Comparison of ENCODE assay signal across 25 cellular contexts in genomic region chr1:84705503-84705902, GRCh38. TPM values are rescaled to one million over a fixed set of nuclear protein-coding genes. Genes with fewer than 3 reads are reported as not detected.
DNase-seq lines count a peak whose midpoint lies in the region; ATAC-seq, FAIRE-seq and TF ChIP-seq lines count a peak whose summit lies in the region.
"Had no signal": no experiment of that assay in that cellular context is flagged by ENCODE, and none has a peak within 500 bp of the region (broad histone marks: within the 10 kb centered on the region; RNA-seq: fewer than 3 reads in every experiment).

No MANE protein-coding gene starts in this region.

- no peak for TF ChIP-seq POLR2A in GM12878 (IDR thresholded peaks at IDR 0.05; ENCODE audit: low read depth, low read length)

- no peak for FAIRE-seq in GM12878 (lab: Jason Lieb, UNC)
- FAIRE-seq: HepG2 had no signal

- no peak overlapping the region for H3K9ac ChIP-seq in GM12878 (ENCODE audit: control insufficient read depth, insufficient read depth, low read length)
- H3K9ac ChIP-seq: BLaER1 treated with 17β-estradiol and CSF1 and Interleukin-3, amounts not matched to agents 10 nM and 100 nM; GM23248 had no signal

- H3K9me3 ChIP-seq in GM12878 (replicated peaks; ENCODE audit: control insufficient read depth, insufficient read depth, low read length) (no peaks in the 10 kb centered on the region), A673 (ENCODE audit: low read depth, low read length, poor library complexity, severe bottlenecking) (no peaks in the 10 kb centered on the region)
- H3K9me3 ChIP-seq: BLaER1 treated with 17β-estradiol and CSF1 and Interleukin-3, amounts not matched to agents 10 nM and 100 nM; Caco-2 had no signal

- H3K4me1 ChIP-seq in GM12878 (ENCODE audit: control insufficient read depth, insufficient read depth, low read length) (no peaks in the 10 kb centered on the region), A673 (ENCODE audit: insufficient read depth, low read length, poor library complexity, severe bottlenecking) (peaks cover 31% of the 10 kb centered on the region)
- H3K4me1 ChIP-seq: Caco-2 had no signal

- SMC1A ChIA-PET in GM12878 (lab: Charles Lee; ENCODE audit: uncharacterized antibody, unreplicated experiment), result interaction anchor here (0.6 to 12.6 kb wide), 6 partner anchors 10 to 373 kb away, joined by 3 to 113 read pairs (median 6); no protein-coding TSS in a partner anchor

- RAD21 ChIA-PET in GM12878 (lab: Charles Lee; ENCODE audit: unreplicated experiment), result interaction anchor here (1.1 to 2.4 kb wide), 5 partner anchors 10 to 45 kb away, joined by 3 to 12 read pairs (median 7); no protein-coding TSS in a partner anchor

- no peak for TF ChIP-seq EP300 in GM12878 (IDR thresholded peaks at IDR 0.05; ENCODE audit: borderline replicate concordance in 1 of 2, control insufficient read depth in 1 of 2, low read depth in 2 of 2, low read length in 2 of 2)

- in situ Hi-C loops in GM12878 (cut with MboI), result no loop called here

- H3K27me3 ChIP-seq in GM12878 (replicated peaks in 1 of 2; ENCODE audit: control insufficient read depth in 2 of 2, insufficient read depth in 2 of 2, low read length in 1 of 2) (no peaks in the 10 kb centered on the region; a peak in 1 of 4 replicates), A673 (replicated peaks; ENCODE audit: insufficient read depth, low read depth, low read length, poor library complexity) (no peaks in the 10 kb centered on the region)
- H3K27me3 ChIP-seq: BLaER1 treated with 17β-estradiol and CSF1 and Interleukin-3, amounts not matched to agents 10 nM and 100 nM had no signal

- DNase-seq in GM12878 (ENCODE audit: low read depth, low spot score) (no peak), A673 (ENCODE audit: low spot score) (no peak), NCI-H146 treated with DMSO at 0.1 percent for 48 hours (lab: John Stamatoyannopoulos, UW; ENCODE audit: unreplicated experiment) (no peak), mesothelial cell of epicardium (ENCODE audit: low spot score in 2 of 2, unreplicated experiment in 2 of 2) (no peak)
- DNase-seq: ACHN; Caco-2; CD4-positive, alpha-beta memory T cell; DMS 273 treated with DMSO at 0.1 percent for 48 hours; DMS79 treated with DMSO at 0.1 percent for 48 hours; GM23248; KG1; NCI-H1105; NCI-H1694; NCI-H2081; NCI-H2171; NCI-H446 treated with DMSO at 0.1 percent for 48 hours; NCI-H69 had no signal

- H3K27ac Mint-ChIP-seq in mesothelial cell of epicardium, result no peak overlapping the region
- H3K27ac Mint-ChIP-seq: CD4-positive, alpha-beta memory T cell had no signal

- CTCF ChIA-PET in GM12878 (lab: Yijun Ruan, JAX), result interaction anchor here (0.9 to 2.1 kb wide), 8 partner anchors 10 to 48 kb away, joined by 3 to 10 read pairs (median 4); no protein-coding TSS in a partner anchor
- CTCF ChIA-PET in A673 (lab: Charles Lee), result no interaction called here

- BruUV-seq in GM12878 (replicated peaks; lab: Mats Ljungman, UMichigan) (no TSS peak), A673 (replicated peaks; lab: Mats Ljungman, UMichigan) (no TSS peak)

- H4K20me1 ChIP-seq in GM12878 (ENCODE audit: control insufficient read depth, insufficient read depth), result no peaks in the 10 kb centered on the region
- H4K20me1 ChIP-seq: BLaER1 treated with 17β-estradiol and CSF1 and Interleukin-3, amounts not matched to agents 10 nM and 100 nM had no signal

- no peaks in the 10 kb centered on the region for H3K79me2 ChIP-seq in GM12878 (ENCODE audit: control insufficient read depth, insufficient read depth, low read length)

- POLR2A ChIA-PET in GM12878 (lab: Charles Lee) (interaction anchor here (0.7 to 5.2 kb wide), 7 partner anchors 9 to 50 kb away, joined by 3 to 32 read pairs (median 3); no protein-coding TSS in a partner anchor), A673 (lab: Charles Lee; ENCODE audit: low non-redundant PET) (no interaction called here)

- H3K27ac ChIP-seq in GM12878 (ENCODE audit: control insufficient read depth, insufficient read depth) (no peak overlapping the region), A673 (ENCODE audit: low read depth, low read length, poor library complexity, severe bottlenecking) (no peak overlapping the region)
- H3K27ac ChIP-seq: BLaER1 treated with 17β-estradiol and CSF1 and Interleukin-3, amounts not matched to agents 10 nM and 100 nM; GM23248; HL-60 had no signal

- no peak overlapping the region for H3K4me2 ChIP-seq in GM12878 (ENCODE audit: control insufficient read depth, insufficient read depth)
- H3K4me2 ChIP-seq: BLaER1 treated with 17β-estradiol and CSF1 and Interleukin-3, amounts not matched to agents 10 nM and 100 nM had no signal

- no peaks in the 10 kb centered on the region for H3K9me3 Mint-ChIP-seq in mesothelial cell of epicardium
- H3K9me3 Mint-ChIP-seq: CD4-positive, alpha-beta memory T cell had no signal

- H3K4me3 ChIP-seq in GM12878 (no peak overlapping the region), A673 (ENCODE audit: low read depth, low read length, poor library complexity, severe bottlenecking) (no peak overlapping the region)
- H3K4me3 ChIP-seq: BLaER1 treated with 17β-estradiol and CSF1 and Interleukin-3, amounts not matched to agents 10 nM and 100 nM; GM23248 had no signal

- TF ChIP-seq RAD21 in GM12878 (IDR thresholded peaks at IDR 0.05; ENCODE audit: insufficient read depth, low read depth, low read length), result no peak

- intact Hi-C loops in GM12878 (cut with micrococcal nuclease; ENCODE audit: unreplicated experiment) (no loop called here), A673 (cut with micrococcal nuclease; ENCODE audit: unreplicated experiment) (no loop called here)

- H3K27me3 Mint-ChIP-seq in mesothelial cell of epicardium (ENCODE audit: low read depth), result no peaks in the 10 kb centered on the region

- ATAC-seq in GM19463 (IDR thresholded peaks at IDR 0.05; ENCODE audit: unreplicated experiment), result peak; percentile 72
- peak; percentile 45 for ATAC-seq in HG02798 (IDR thresholded peaks at IDR 0.05; ENCODE audit: poor library complexity, unreplicated experiment)
- peak; percentile 80 for ATAC-seq in GM12878
- no peak for ATAC-seq in HG02763 (IDR thresholded peaks at IDR 0.05; ENCODE audit: unreplicated experiment)
- ATAC-seq: HCT116, HepG2, Panc1 had no signal

- no peak overlapping the region; the same call in 1 of the 2 replicates for H2AFZ ChIP-seq in GM12878 (ENCODE audit: control insufficient read depth, low read depth, low read length)
- H2AFZ ChIP-seq: GM23248 had no signal

- peaks cover 12% of the 10 kb centered on the region for H3K4me1 Mint-ChIP-seq in mesothelial cell of epicardium
- H3K4me1 Mint-ChIP-seq: CD4-positive, alpha-beta memory T cell had no signal

- WGBS in GM12878 (ENCODE audit: insufficient coverage, insufficient replicate concordance, low lambda C conversion rate, missing lambda C conversion rate), result 2% methylated on average over 4 of the region's 4 CpGs

- H3K36me3 ChIP-seq in GM12878 (ENCODE audit: control insufficient read depth in 2 of 2, insufficient read depth in 2 of 2, low read length in 1 of 2) (no peaks in the 10 kb centered on the region), A673 (ENCODE audit: insufficient read depth, low read length, poor library complexity, severe bottlenecking) (no peaks in the 10 kb centered on the region)
- H3K36me3 ChIP-seq: BLaER1 treated with 17β-estradiol and CSF1 and Interleukin-3, amounts not matched to agents 10 nM and 100 nM had no signal

- no peak overlapping the region for H3K4me3 Mint-ChIP-seq in mesothelial cell of epicardium
- H3K4me3 Mint-ChIP-seq: CD4-positive, alpha-beta memory T cell had no signal

- H3K36me3 Mint-ChIP-seq in mesothelial cell of epicardium, result no peaks in the 10 kb centered on the region
- H3K36me3 Mint-ChIP-seq: CD4-positive, alpha-beta memory T cell had no signal

- TF ChIP-seq CTCF in GM12878 (IDR thresholded peaks at IDR 0.05 in 2 of 3, conservative IDR thresholded peaks at IDR 0.05 in 1 of 3; ENCODE audit: control insufficient read depth in 2 of 3, extremely low read depth in 1 of 3, insufficient read depth in 1 of 3, low read depth in 3 of 3, low read length in 3 of 3) (no peak), A673 (conservative IDR thresholded peaks at IDR 0.05; ENCODE audit: low read depth, low read length) (no peak), mesothelial cell of epicardium (IDR thresholded peaks at IDR 0.05; ENCODE audit: unreplicated experiment) (no peak)

TF ChIP-seq in GM12878, 131 proteins besides CTCF, POLR2A, EP300 and RAD21 (continues in another document):
- TF ChIP-seq ZNF274 (IDR thresholded peaks at IDR 0.05; ENCODE audit: insufficient read depth, insufficient read length), result no peak
- TF ChIP-seq ZBED1 (IDR thresholded peaks at IDR 0.05; ENCODE audit: borderline replicate concordance), result no peak
- TF ChIP-seq IKZF1 (conservative IDR thresholded peaks at IDR 0.05), result peak; percentile 81
- no peak for TF ChIP-seq FOXK2 (IDR thresholded peaks at IDR 0.05)
- TF ChIP-seq CHD1 (IDR thresholded peaks at IDR 0.05; ENCODE audit: low read depth, low read length), result no peak
- no peak for TF ChIP-seq TCF3 (IDR thresholded peaks at IDR 0.05; ENCODE audit: borderline replicate concordance, insufficient read depth, low read depth, low read length)
- no peak for TF ChIP-seq STAT1 (conservative IDR thresholded peaks at IDR 0.05)
- TF ChIP-seq SMARCA5 (IDR thresholded peaks at IDR 0.05), result no peak
- TF ChIP-seq POLR2AphosphoS2 (IDR thresholded peaks at IDR 0.05; ENCODE audit: low read depth, low read length), result no peak
- TF ChIP-seq FOS (IDR thresholded peaks at IDR 0.05; ENCODE audit: borderline replicate concordance, extremely low read depth, insufficient read length), result no peak
- TF ChIP-seq ASH2L (IDR thresholded peaks at IDR 0.05; ENCODE audit: borderline replicate concordance, low read depth), result no peak
- TF ChIP-seq NR2F1 (conservative IDR thresholded peaks at IDR 0.05), result peak; percentile 84

RNA-seq across cellular contexts. Expression of gene SSX2IP, which starts 15.2 kb away (rescaled TPM):
- total RNA-seq in GM12878 (2013; cell fraction: nucleolus; rRNA removed), result 13.3 and 15.2 TPM in 2 replicates
- total RNA-seq in GM12878 (2014; rRNA removed), result 7.6 and 8.5 TPM in 2 replicates
- total RNA-seq in GM12878 (2014; rRNA removed; fragmentation: Illumina TruSeq; extraction: Trizol), result 14.0 and 14.6 TPM in 2 replicates
- total RNA-seq in GM12878 (2021), result 11.8 and 13.8 TPM in 2 replicates
- 1.8 TPM for polyA plus RNA-seq in GM12878 (2011; ENCODE audit: low read depth)
- polyA plus RNA-seq in GM12878 (2011; rRNA removed), result 8.4 and 13.6 TPM in 2 replicates
- polyA plus RNA-seq in GM12878 (2011; cell fraction: cytosol; rRNA removed), result 1.7 and 2.4 TPM in 2 replicates
- polyA plus RNA-seq in GM12878 (2011; cell fraction: nucleus; rRNA removed), result 6.7 and 7.4 TPM in 2 replicates
- 3.6 and 3.7 TPM in 2 replicates for polyA plus RNA-seq in GM12878 (2012)
- 12.3 and 14.5 TPM in 2 replicates for polyA plus RNA-seq in GM12878 (2014; fragmentation: Illumina TruSeq; extraction: Trizol)
- 1 to 10 TPM; 3.3 to 3.9 TPM for polyA plus RNA-seq in GM12878 (2014; fragmentation: Nextera tagmentation; extraction: Ambion mirVana)
- polyA plus RNA-seq in GM12878 (2014; rRNA removed), result 5.9 and 7.9 TPM in 2 replicates
- polyA plus RNA-seq in GM12878 (2016; fragmentation: Nextera tagmentation; extraction: Ambion mirVana), result 10 to 100 TPM; 12.8 TPM
- polyA minus RNA-seq in GM12878 (2011; rRNA and poly(A)+ RNA removed), result 3.2 and 6.9 TPM in 2 replicates
- polyA minus RNA-seq in GM12878 (2011; cell fraction: cytosol; rRNA and poly(A)+ RNA removed), result 1.3 and 2.9 TPM in 2 replicates
- 6.2 and 10.2 TPM in 2 replicates for polyA minus RNA-seq in GM12878 (2011; cell fraction: nucleus; rRNA and poly(A)+ RNA removed)
- 37.2 and 42.4 TPM in 2 replicates for total RNA-seq in A673 (2021)
- total RNA-seq in mesothelial cell of epicardium, result 18.2 to 21.3 TPM (median 20.5 TPM) in 3 replicates
